8 cellular contexts compared by ENCODE assay signal in the genomic region with DNA sequence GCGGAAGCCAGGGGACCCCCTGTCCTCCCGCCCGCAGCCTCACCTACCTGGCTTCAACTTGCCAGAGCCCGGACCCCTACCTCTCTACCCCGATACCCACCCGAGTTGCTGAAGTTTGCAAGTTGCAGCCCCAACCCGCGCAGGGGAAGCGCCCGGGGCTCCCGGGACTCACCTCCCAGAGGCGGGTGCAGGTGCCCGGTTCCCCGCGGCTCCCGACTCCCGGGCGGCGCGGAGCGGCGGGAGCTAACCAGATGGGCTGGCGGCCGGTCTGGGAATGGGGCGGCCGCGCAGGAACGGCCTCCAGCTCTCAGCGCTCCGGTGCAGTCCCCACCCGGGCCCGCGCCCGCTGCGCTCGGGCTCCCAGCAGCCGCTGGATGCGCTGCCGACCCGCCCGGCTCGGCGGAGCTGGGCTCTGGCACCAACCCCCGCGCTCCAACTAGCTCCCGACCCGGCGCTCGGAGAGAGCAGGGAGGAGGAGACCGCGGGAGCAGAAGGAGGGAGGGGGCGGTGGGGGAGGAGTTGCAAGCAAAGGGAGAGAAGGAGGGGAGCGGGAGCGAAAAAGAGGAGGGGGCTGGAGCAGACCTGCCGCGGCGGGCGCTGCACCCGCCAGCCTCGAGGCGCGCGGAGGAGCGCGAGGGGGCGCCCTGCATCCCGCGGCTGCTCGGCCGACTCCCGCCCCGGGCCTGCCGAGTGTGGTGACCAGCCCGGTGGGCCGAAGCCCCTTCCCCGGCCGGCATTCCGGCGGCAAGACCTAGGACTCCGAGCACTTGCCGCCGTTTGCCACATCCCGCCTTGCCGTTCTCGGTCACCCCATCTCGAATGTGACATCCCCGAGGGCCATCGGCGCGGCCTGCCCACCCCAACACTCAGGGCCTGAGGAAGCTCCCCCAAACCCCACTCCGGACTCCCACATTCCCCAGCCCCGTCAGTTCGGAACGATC. TPM values are rescaled to one million over a fixed set of nuclear protein-coding genes. Genes with fewer than 3 reads are reported as not detected.
DNase-seq lines count a peak whose midpoint lies in the region; ATAC-seq and TF ChIP-seq lines count a peak whose summit lies in the region.

A gene with protein sequence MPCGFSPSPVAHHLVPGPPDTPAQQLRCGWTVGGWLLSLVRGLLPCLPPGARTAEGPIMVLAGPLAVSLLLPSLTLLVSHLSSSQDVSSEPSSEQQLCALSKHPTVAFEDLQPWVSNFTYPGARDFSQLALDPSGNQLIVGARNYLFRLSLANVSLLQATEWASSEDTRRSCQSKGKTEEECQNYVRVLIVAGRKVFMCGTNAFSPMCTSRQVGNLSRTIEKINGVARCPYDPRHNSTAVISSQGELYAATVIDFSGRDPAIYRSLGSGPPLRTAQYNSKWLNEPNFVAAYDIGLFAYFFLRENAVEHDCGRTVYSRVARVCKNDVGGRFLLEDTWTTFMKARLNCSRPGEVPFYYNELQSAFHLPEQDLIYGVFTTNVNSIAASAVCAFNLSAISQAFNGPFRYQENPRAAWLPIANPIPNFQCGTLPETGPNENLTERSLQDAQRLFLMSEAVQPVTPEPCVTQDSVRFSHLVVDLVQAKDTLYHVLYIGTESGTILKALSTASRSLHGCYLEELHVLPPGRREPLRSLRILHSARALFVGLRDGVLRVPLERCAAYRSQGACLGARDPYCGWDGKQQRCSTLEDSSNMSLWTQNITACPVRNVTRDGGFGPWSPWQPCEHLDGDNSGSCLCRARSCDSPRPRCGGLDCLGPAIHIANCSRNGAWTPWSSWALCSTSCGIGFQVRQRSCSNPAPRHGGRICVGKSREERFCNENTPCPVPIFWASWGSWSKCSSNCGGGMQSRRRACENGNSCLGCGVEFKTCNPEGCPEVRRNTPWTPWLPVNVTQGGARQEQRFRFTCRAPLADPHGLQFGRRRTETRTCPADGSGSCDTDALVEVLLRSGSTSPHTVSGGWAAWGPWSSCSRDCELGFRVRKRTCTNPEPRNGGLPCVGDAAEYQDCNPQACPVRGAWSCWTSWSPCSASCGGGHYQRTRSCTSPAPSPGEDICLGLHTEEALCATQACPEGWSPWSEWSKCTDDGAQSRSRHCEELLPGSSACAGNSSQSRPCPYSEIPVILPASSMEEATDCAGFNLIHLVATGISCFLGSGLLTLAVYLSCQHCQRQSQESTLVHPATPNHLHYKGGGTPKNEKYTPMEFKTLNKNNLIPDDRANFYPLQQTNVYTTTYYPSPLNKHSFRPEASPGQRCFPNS (minus strand): TSS at position 472 of the 941 bp plus-strand sequence. CDS start 66,500 bp downstream, outside the sequence.

- H3K4me3 ChIP-seq in astrocyte of the cerebellum (ENCODE audit: low read depth, low read length) (peak within 1 kb of the TSS; percentile 34), iPS DF 6.9 (ENCODE audit: low read length) (peak within 1 kb of the TSS; percentile 88), sigmoid colon (peak within 1 kb of the TSS; percentile 27 to 61 (median 52))

- peaks cover 2% of the 10 kb centered on the region; the same call in 1 of the 2 replicates for H3K27me3 ChIP-seq in iPS DF 6.9 (ENCODE audit: control insufficient read depth, insufficient read depth, low read length)
- peaks cover 12 to 74% (median 35%) of the 10 kb centered on the region in 3 donors for H3K27me3 ChIP-seq in sigmoid colon

- DNase-seq in activated T-cell treated with anti-CD3 and anti-CD28 coated beads for 48 hours (ENCODE audit: low read depth): peak; percentile 15
- DNase-seq in activated T-cell treated with anti-CD3 and anti-CD28 coated beads for 4 hours: no peak
- DNase-seq in NCI-H2227 treated with DMSO at 0.1 percent for 48 hours (lab: John Stamatoyannopoulos, UW): peak; percentile 27
- no peak for DNase-seq in astrocyte of the cerebellum (ENCODE audit: low read depth)
- DNase-seq in iPS DF 6.9 (ENCODE audit: low read depth, low spot score): no peak
- DNase-seq in sigmoid colon: no peak

- no CpG with 5 or more reads among the region's 94 CpGs for WGBS in iPS DF 6.9 (ENCODE audit: insufficient coverage, insufficient read length)
- WGBS in sigmoid colon, 2 donors: 1% methylated on average over 94 of the region's 94 CpGs

- H3K36me3 ChIP-seq in iPS DF 6.9 (ENCODE audit: control insufficient read depth, insufficient read depth, low read length): no peaks in the 10 kb centered on the region
- no peaks in the 10 kb centered on the region for H3K36me3 ChIP-seq in sigmoid colon

- ATAC-seq in GM19452 (IDR thresholded peaks at IDR 0.05; ENCODE audit: unreplicated experiment) (no peak), HG03139 (IDR thresholded peaks at IDR 0.05; ENCODE audit: unreplicated experiment) (no peak)

- in situ Hi-C loops in astrocyte of the cerebellum (cut with HindIII; ENCODE audit: low sequenced_read_pairs): no loop called here

- no peaks in the 10 kb centered on the region for H3K9me3 ChIP-seq in iPS DF 6.9 (ENCODE audit: control insufficient read depth, insufficient read depth, low read length)
- H3K9me3 ChIP-seq in sigmoid colon: no peaks in the 10 kb centered on the region

- no peak within 1 kb of the TSS for H3K27ac ChIP-seq in iPS DF 6.9 (ENCODE audit: low read length)
- H3K27ac ChIP-seq in sigmoid colon: peak within 1 kb of the TSS in 2 of 4 donors; percentile 1 to 51

- TF ChIP-seq CTCF in astrocyte of the cerebellum (IDR thresholded peaks at IDR 0.05; ENCODE audit: low read depth, low read length, missing control alignments) (peak; percentile 28), sigmoid colon (IDR thresholded peaks at IDR 0.05) (peak in 1 of 4 experiments; percentile 47)

- intact Hi-C loops in sigmoid colon (cut with DNase I): loop anchor here (2.0 to 10.0 kb wide), 5 partner anchors 39 to 230 kb away; a partner anchor contains a TSS

- TF ChIP-seq EP300 in sigmoid colon (IDR thresholded peaks at IDR 0.05): no peak

- H3K4me1 ChIP-seq in iPS DF 6.9 (ENCODE audit: control insufficient read depth, insufficient read depth, low read length) (peaks cover 11% of the 10 kb centered on the region), sigmoid colon (peaks cover 0 to 33% (median 31%) of the 10 kb centered on the region in 4 donors)

- TF ChIP-seq POLR2A in sigmoid colon (IDR thresholded peaks at IDR 0.05): no peak

RNA-seq across cellular contexts. Expression of the gene that starts here (rescaled TPM):
- under 1 TPM in 3 of 4 donors, not detected in 1; 0.36 to 0.68 (median 0.55) TPM for total RNA-seq in sigmoid colon
- under 1 TPM in 2 of 3 donors, not detected in 1; 0.52 to 0.69 TPM for polyA plus RNA-seq in sigmoid colon

Comparison
In these comparisons a context has a peak if more than half of its experiments do, and no peak if none do; other contexts are left out.
1. DNase-seq: peak in activated T-cell treated with anti-CD3 and anti-CD28 coated beads for 48 hours (single experiment) and NCI-H2227 treated with DMSO at 0.1 percent for 48 hours (single experiment); none in activated T-cell treated with anti-CD3 and anti-CD28 coated beads for 4 hours (single experiment), astrocyte of the cerebellum (single experiment), iPS DF 6.9 (single experiment) and sigmoid colon (single experiment).
2. H3K4me3 ChIP-seq: peak in every context shown above with its lines; median percentile 88 in iPS DF 6.9; 52 in sigmoid colon; 34 in astrocyte of the cerebellum.